2 cellular contexts compared by ENCODE assay signal in genomic region chr16:6611535-6611934, GRCh38.
A peak's percentile ranks its signal among the peaks of the same experiment; 100 is the strongest.
TF ChIP-seq lines count a peak whose summit lies in the region.

No MANE protein-coding gene starts in this region.

TF ChIP-seq in GM23338, 12 proteins besides CTCF, POLR2A, EP300 and RAD21:
- 0 out of 2 replicates have a peak, but pooled peaks have one; percentile 8 for TF ChIP-seq ZNF462 (CRISPR knock-in tag; IDR thresholded peaks at IDR 0.05)
- no peak for TF ChIP-seq ZNF331 (CRISPR knock-in tag; IDR thresholded peaks at IDR 0.05; ENCODE audit: low read depth)

TF ChIP-seq in WTC11, 78 proteins besides CTCF, POLR2A, EP300 and RAD21 (continued from another document):
- TF ChIP-seq ESRRA (CRISPR knock-in tag; IDR thresholded peaks at IDR 0.05; ENCODE audit: borderline replicate concordance), result no peak
- no peak for TF ChIP-seq ELF4 (CRISPR knock-in tag; IDR thresholded peaks at IDR 0.05; ENCODE audit: low read depth)
- no peak for TF ChIP-seq GABPB1 (CRISPR knock-in tag; IDR thresholded peaks at IDR 0.05)
- TF ChIP-seq USF1 (CRISPR knock-in tag; IDR thresholded peaks at IDR 0.05), result no peak
- no peak for TF ChIP-seq ZNF121 (CRISPR knock-in tag; IDR thresholded peaks at IDR 0.05)
- TF ChIP-seq E2F1 (CRISPR knock-in tag; IDR thresholded peaks at IDR 0.05), result no peak
- TF ChIP-seq ZNF219 (CRISPR knock-in tag; IDR thresholded peaks at IDR 0.05; ENCODE audit: borderline replicate concordance), result no peak
